ENCODE assay signal across 16 cellular contexts in genomic region chr2:187520121-187520624, GRCh38.
"Had no signal": no experiment of that assay in that cellular context is flagged by ENCODE, and none has a peak within 500 bp of the region (broad histone marks: within the 10 kb centered on the region; RNA-seq: fewer than 3 reads in every experiment).

No MANE protein-coding gene starts in this region.

- H3K4me3 Mint-ChIP-seq: activated T-helper 17 cell treated with anti-CD3 and anti-CD28 coated beads, Interleukin-2, amount 50 U/mL, for 72 hours; central memory CD8-positive, alpha-beta T cell; natural killer cell treated with Interleukin-12 subunit alpha and Interleukin-12 subunit beta and Interleukin-15 and Interleukin-18, amount 100 ng/mL, for 72 hours; stimulated activated effector memory CD8-positive, alpha-beta T cell treated with anti-CD3 and anti-CD28 coated beads, Interleukin-12 subunit alpha, Interleukin-12 subunit beta, amount 100 ng/mL, for 72 hours had no signal

- H3K27ac Mint-ChIP-seq: activated T-helper 17 cell treated with anti-CD3 and anti-CD28 coated beads, Interleukin-2, amount 50 U/mL, for 72 hours; natural killer cell treated with Interleukin-12 subunit alpha and Interleukin-12 subunit beta and Interleukin-15 and Interleukin-18, amount 100 ng/mL, for 72 hours; stimulated activated effector memory CD8-positive, alpha-beta T cell treated with anti-CD3 and anti-CD28 coated beads, Interleukin-12 subunit alpha, Interleukin-12 subunit beta, amount 100 ng/mL, for 72 hours had no signal

- H3K4me1 Mint-ChIP-seq: activated T-helper 17 cell treated with anti-CD3 and anti-CD28 coated beads, Interleukin-2, amount 50 U/mL, for 72 hours; central memory CD8-positive, alpha-beta T cell; stimulated activated effector memory CD8-positive, alpha-beta T cell treated with anti-CD3 and anti-CD28 coated beads, Interleukin-12 subunit alpha, Interleukin-12 subunit beta, amount 100 ng/mL, for 72 hours had no signal

- H3K27ac ChIP-seq: brain microvascular endothelial cell, coronary artery, gastroesophageal sphincter, heart right ventricle, tibial artery had no signal

- DNase-seq: activated CD4-positive, alpha-beta T cell treated with anti-CD3 and anti-CD28 coated beads for 1 hour; activated CD4-positive, alpha-beta T cell treated with anti-CD3 and anti-CD28 coated beads, Interleukin-2, amount 50 U/mL, for 48 hours; activated naive CD4-positive, alpha-beta T cell treated with Interleukin-2 at 50 U/mL for 16 hours; anterior cingulate cortex; brain microvascular endothelial cell; effector CD4-positive, alpha-beta T cell; heart right ventricle; occipital lobe; T-helper 1 cell; tibial artery had no signal

- H3K36me3 Mint-ChIP-seq: natural killer cell treated with Interleukin-12 subunit alpha and Interleukin-12 subunit beta and Interleukin-15 and Interleukin-18, amount 100 ng/mL, for 72 hours; stimulated activated effector memory CD8-positive, alpha-beta T cell treated with anti-CD3 and anti-CD28 coated beads, Interleukin-12 subunit alpha, Interleukin-12 subunit beta, amount 100 ng/mL, for 72 hours had no signal

- H3K27me3 ChIP-seq: brain microvascular endothelial cell, gastroesophageal sphincter, heart right ventricle, tibial artery had no signal

- H3K4me3 ChIP-seq: coronary artery, gastroesophageal sphincter, heart right ventricle, tibial artery had no signal

- H3K27me3 Mint-ChIP-seq: activated T-helper 17 cell treated with anti-CD3 and anti-CD28 coated beads, Interleukin-2, amount 50 U/mL, for 72 hours; central memory CD8-positive, alpha-beta T cell; natural killer cell treated with Interleukin-12 subunit alpha and Interleukin-12 subunit beta and Interleukin-15 and Interleukin-18, amount 100 ng/mL, for 72 hours had no signal

- H3K4me1 ChIP-seq: gastroesophageal sphincter had no signal

- ATAC-seq: activated T-helper 17 cell treated with anti-CD3 and anti-CD28 coated beads, Interleukin-2, amount 50 U/mL, for 72 hours; gastroesophageal sphincter; heart right ventricle; natural killer cell treated with Interleukin-12 subunit alpha and Interleukin-12 subunit beta and Interleukin-15 and Interleukin-18, amount 100 ng/mL, for 72 hours; stimulated activated effector memory CD8-positive, alpha-beta T cell treated with anti-CD3 and anti-CD28 coated beads, Interleukin-12 subunit alpha, Interleukin-12 subunit beta, amount 100 ng/mL, for 72 hours had no signal
